In genomic region chr3:44476963-44477311, GRCh38 we compare ENCODE assay signal across 8 cellular contexts. TPM values are rescaled to one million over a fixed set of nuclear protein-coding genes. Genes with fewer than 3 reads are reported as not detected.
DNase-seq lines count a peak whose midpoint lies in the region; ATAC-seq and TF ChIP-seq lines count a peak whose summit lies in the region.

No MANE protein-coding gene starts in this region.

- peaks cover 29% of the 10 kb centered on the region for H3K4me1 Mint-ChIP-seq in activated naive CD4-positive, alpha-beta T cell treated with anti-CD3 and anti-CD28 coated beads for 36 hours (ENCODE audit: low read depth)
- H3K4me1 Mint-ChIP-seq in type B pancreatic cell (ENCODE audit: unreplicated experiment) = peaks cover 19% of the 10 kb centered on the region

- no peaks in the 10 kb centered on the region for H3K27me3 Mint-ChIP-seq in activated naive CD4-positive, alpha-beta T cell treated with anti-CD3 and anti-CD28 coated beads for 36 hours (ENCODE audit: low read depth)
- H3K27me3 Mint-ChIP-seq in type B pancreatic cell = no peaks in the 10 kb centered on the region

- intact Hi-C loops in activated naive CD4-positive, alpha-beta T cell treated with anti-CD3 and anti-CD28 coated beads for 36 hours (cut with micrococcal nuclease) = loop anchor here (1.0 to 10.0 kb wide), 5 partner anchors 33 to 252 kb away; partner anchors contain the start of genes TCAIM, ZNF197 and ZNF501
- intact Hi-C loops in lower lobe of right lung (cut with DNase I) = loop anchor here (10.0 kb wide), 1 partner anchor 142 kb away; the partner anchor contains the start of gene TCAIM

- H3K4me1 ChIP-seq in lower lobe of right lung = peaks cover 19% of the 10 kb centered on the region

- H3K27ac ChIP-seq in lower lobe of right lung = peak overlapping the region; percentile 76

- no peaks in the 10 kb centered on the region for H3K36me3 Mint-ChIP-seq in activated naive CD4-positive, alpha-beta T cell treated with anti-CD3 and anti-CD28 coated beads for 36 hours (ENCODE audit: low read depth)
- no peaks in the 10 kb centered on the region for H3K36me3 Mint-ChIP-seq in type B pancreatic cell

- ATAC-seq in lower lobe of right lung (no peak), GM18868 (IDR thresholded peaks at IDR 0.05; ENCODE audit: unreplicated experiment) (no peak)

- CTCF ChIA-PET in activated naive CD4-positive, alpha-beta T cell treated with anti-CD3 and anti-CD28 coated beads for 36 hours (lab: Charles Lee) = no interaction called here

- H3K27ac Mint-ChIP-seq in activated naive CD4-positive, alpha-beta T cell treated with anti-CD3 and anti-CD28 coated beads for 36 hours = peak overlapping the region; percentile 56
- peak overlapping the region; percentile 54 for H3K27ac Mint-ChIP-seq in type B pancreatic cell

- no peaks in the 10 kb centered on the region for H3K27me3 ChIP-seq in lower lobe of right lung (ENCODE audit: low read depth)

- TF ChIP-seq CTCF in astrocyte of the spinal cord (IDR thresholded peaks at IDR 0.05; ENCODE audit: low read depth, low read length) (no peak), lower lobe of right lung (IDR thresholded peaks at IDR 0.05) (no peak), type B pancreatic cell (conservative IDR thresholded peaks at IDR 0.05) (no peak)

- H3K9me3 Mint-ChIP-seq in activated naive CD4-positive, alpha-beta T cell treated with anti-CD3 and anti-CD28 coated beads for 36 hours = no peaks in the 10 kb centered on the region
- no peaks in the 10 kb centered on the region for H3K9me3 Mint-ChIP-seq in type B pancreatic cell

- H3K9me3 ChIP-seq in lower lobe of right lung = no peaks in the 10 kb centered on the region

- no peaks in the 10 kb centered on the region for H3K36me3 ChIP-seq in lower lobe of right lung

- no peak for DNase-seq in activated naive CD4-positive, alpha-beta T cell treated with anti-CD3 and anti-CD28 coated beads for 36 hours
- no peak for DNase-seq in activated naive CD4-positive, alpha-beta T cell treated with Interleukin-2 at 50 U/mL for 16 hours
- DNase-seq in astrocyte of the spinal cord (ENCODE audit: low read depth, low spot score) (no peak), lower lobe of right lung (no peak), type B pancreatic cell (ENCODE audit: extremely low spot score, unreplicated experiment) (no peak), HUDEP-2 (lab: John Stamatoyannopoulos, UW; ENCODE audit: unreplicated experiment in 76 of 76) (no peak), NCI-H1694 (lab: John Stamatoyannopoulos, UW) (no peak)

- H3K4me3 Mint-ChIP-seq in activated naive CD4-positive, alpha-beta T cell treated with anti-CD3 and anti-CD28 coated beads for 36 hours = peak overlapping the region; percentile 88
- peak overlapping the region; percentile 96 for H3K4me3 Mint-ChIP-seq in type B pancreatic cell

- in situ Hi-C loops in astrocyte of the spinal cord (cut with HindIII; ENCODE audit: low sequenced_read_pairs) = no loop called here

- H3K4me3 ChIP-seq in astrocyte of the spinal cord (ENCODE audit: low read depth, low read length) = peak overlapping the region; percentile 64
- H3K4me3 ChIP-seq in lower lobe of right lung = peak overlapping the region; percentile 78

RNA-seq across cellular contexts. Expression of gene ZNF445, which starts 0.5 kb away (rescaled TPM):
- total RNA-seq in activated naive CD4-positive, alpha-beta T cell treated with anti-CD3 and anti-CD28 coated beads for 36 hours = 10 to 100 TPM; 19.0 TPM
- total RNA-seq in lower lobe of right lung (21.1 TPM), type B pancreatic cell (ENCODE audit: low replicate concordance) (24.8 and 41.5 TPM in 2 replicates)
